ENCODE assay signal across 17 cellular contexts in the genomic region with DNA sequence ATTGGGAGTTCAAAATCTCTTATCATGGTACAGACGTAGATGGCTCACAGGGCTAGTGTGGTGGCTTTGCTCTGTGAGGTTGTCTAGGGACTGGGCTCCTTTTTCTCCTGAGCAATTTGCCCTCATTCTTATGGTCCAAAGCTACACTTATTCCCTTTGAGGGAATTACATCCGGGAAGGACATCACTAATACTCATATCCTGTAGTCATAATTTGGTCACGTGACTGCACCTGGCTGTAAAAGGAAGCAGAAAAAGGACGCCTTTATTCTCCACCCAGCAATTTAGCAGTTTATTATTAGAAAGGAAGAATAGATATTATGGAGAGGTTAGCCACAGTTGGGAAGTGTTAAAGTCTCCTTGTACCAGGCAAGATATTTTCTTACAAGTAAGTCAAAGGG.
"Had no signal": no experiment of that assay in that cellular context is flagged by ENCODE, and none has a peak within 500 bp of the region (broad histone marks: within the 10 kb centered on the region; RNA-seq: fewer than 3 reads in every experiment).

No MANE protein-coding gene starts in this region.

- ATAC-seq: activated T-cell treated with anti-CD3 and anti-CD28 coated beads, Interleukin-2, amount 50 U/mL, for 72 hours; foreskin keratinocyte; stimulated activated naive CD8-positive, alpha-beta T cell treated with anti-CD3 and anti-CD28 coated beads, Interleukin-15, Interleukin-2, amounts not matched to agents 100 U/mL and 50 U/mL, for 24 hours had no signal

- DNase-seq: activated CD4-positive, alpha-beta T cell treated with anti-CD3 and anti-CD28 coated beads for 48 hours; activated CD4-positive, CD25-positive, alpha-beta regulatory T cell; activated CD8-positive, alpha-beta memory T cell treated with anti-CD3 and anti-CD28 coated beads, Interleukin-2, amount 50 U/mL, for 4 hours; activated effector memory CD4-positive, alpha-beta T cell treated with anti-CD3 and anti-CD28 coated beads, Interleukin-2, amount 50 U/mL, for 16 hours; activated T-cell treated with anti-CD3 and anti-CD28 coated beads, Interleukin-2, amount 50 U/mL, for 72 hours; anterior cingulate cortex; caudate nucleus; foreskin keratinocyte; stimulated activated CD4-positive, alpha-beta T cell treated with anti-CD3 and anti-CD28 coated beads, Interleukin-12 subunit alpha, Interleukin-12 subunit beta, amount 100 ng/mL, for 4 hours; stimulated activated CD4-positive, alpha-beta T cell treated with anti-CD3 and anti-CD28 coated beads, Interleukin-1b, Interleukin-23, amount 100 ng/mL, for 48 hours; stimulated activated CD8-positive, alpha-beta memory T cell treated with anti-CD3 and anti-CD28 coated beads, Interleukin-4, amount 100 ng/mL, for 48 hours; stimulated activated naive CD8-positive, alpha-beta T cell treated with anti-CD3 and anti-CD28 coated beads, Interleukin-15, Interleukin-2, amounts not matched to agents 100 U/mL and 50 U/mL, for 24 hours; transverse colon; uterus had no signal

- H3K4me3 Mint-ChIP-seq: activated T-cell treated with anti-CD3 and anti-CD28 coated beads, Interleukin-2, amount 50 U/mL, for 72 hours; brain had no signal

- H3K9me3 ChIP-seq: suprapubic skin, transverse colon, uterus had no signal

- H3K4me1 ChIP-seq: suprapubic skin, uterus had no signal

- H3K4me3 ChIP-seq: hepatocyte, suprapubic skin, transverse colon, uterus had no signal

- H3K27me3 ChIP-seq: foreskin keratinocyte, hepatocyte, suprapubic skin, transverse colon, uterus had no signal

- H3K36me3 ChIP-seq: suprapubic skin, transverse colon, uterus had no signal

- H3K27ac Mint-ChIP-seq: activated T-cell treated with anti-CD3 and anti-CD28 coated beads, Interleukin-2, amount 50 U/mL, for 72 hours; brain had no signal
